Comparison of ENCODE assay signal across 8 cellular contexts in genomic region chr7:32941181-32941995, GRCh38. TPM values are rescaled to one million over a fixed set of nuclear protein-coding genes. Genes with fewer than 3 reads are reported as not detected.
DNase-seq lines count a peak whose midpoint lies in the region; ATAC-seq and TF ChIP-seq lines count a peak whose summit lies in the region.

No MANE protein-coding gene starts in this region.

- H3K36me3 ChIP-seq in HEK293 (ENCODE audit: control insufficient read depth in 2 of 2, insufficient read depth in 1 of 2, low read length in 2 of 2) (peaks cover 0 to 3% of the 10 kb centered on the region in 2 experiments; a peak in 2 of 3 replicates), left lung (no peaks in the 10 kb centered on the region), tibial nerve (no peaks in the 10 kb centered on the region)

- POLR2A ChIA-PET in HEK293 (lab: Yijun Ruan, JAX): interaction anchor here (3.1 to 3.2 kb wide), 2 partner anchors 16 to 50 kb away, joined by 15 to 16 read pairs; partner anchors contain the start of genes FKBP9 and KBTBD2

- TF ChIP-seq POLR2A in tibial nerve (IDR thresholded peaks at IDR 0.05): no peak

- ATAC-seq in left lung: no peak
- no peak for ATAC-seq in esophagus mucosa

- H3K27ac ChIP-seq in HEK293 (ENCODE audit: extremely low read depth, low read depth, low read length) (peak overlapping the region; percentile 85; the same call in 1 of the 2 replicates), angular gyrus (ENCODE audit: low read depth, low read length) (peak overlapping the region; percentile 93), left lung (peak overlapping the region; percentile 96 to 99), tibial nerve (peak overlapping the region; percentile 87 to 99 (median 95))

- TF ChIP-seq CTCF in HEK293 (tag by site-specific recombination; IDR thresholded peaks at IDR 0.05): no peak
- no peak for TF ChIP-seq CTCF in left lung (IDR thresholded peaks at IDR 0.05)
- TF ChIP-seq CTCF in tibial nerve (IDR thresholded peaks at IDR 0.05): no peak

- peak overlapping the region; percentile 71 for H3K4me3 ChIP-seq in HEK293 (ENCODE audit: low read depth, low read length)
- H3K4me3 ChIP-seq in left lung: peak overlapping the region; percentile 74 to 75
- H3K4me3 ChIP-seq in tibial nerve: peak overlapping the region; percentile 64 to 95 (median 87)

- no peak for TF ChIP-seq EP300 in tibial nerve (IDR thresholded peaks at IDR 0.05)

- peaks cover 13% of the 10 kb centered on the region for H3K4me1 ChIP-seq in HEK293 (ENCODE audit: control insufficient read depth, insufficient read depth, low read length)
- peaks cover 9 to 36% of the 10 kb centered on the region in 2 donors for H3K4me1 ChIP-seq in left lung
- H3K4me1 ChIP-seq in tibial nerve: peaks cover 0 to 44% (median 17%) of the 10 kb centered on the region in 4 donors

- 16 to 19% methylated on average over 9 of the region's 9 CpGs for WGBS in tibial nerve, 2 donors

- H3K27me3 ChIP-seq in left lung (no peaks in the 10 kb centered on the region), tibial nerve (no peaks in the 10 kb centered on the region)

- H3K9me3 ChIP-seq in HEK293 (ENCODE audit: control insufficient read depth, insufficient read depth, low read depth, low read length) (no peaks in the 10 kb centered on the region), left lung (no peaks in the 10 kb centered on the region), tibial nerve (no peaks in the 10 kb centered on the region)

- DNase-seq in A172 (ENCODE audit: low spot score) (peak; percentile 21), left lung (no peak), tibial nerve (ENCODE audit: low spot score in 2 of 2) (no peak)
- DNase-seq in stimulated activated CD4-positive, alpha-beta T cell treated with anti-CD3 and anti-CD28 coated beads, Interleukin-12 subunit alpha, Interleukin-12 subunit beta, amount 100 ng/mL, for 4 hours: no peak
- no peak for DNase-seq in activated CD4-positive, alpha-beta T cell treated with anti-CD3 and anti-CD28 coated beads, Interleukin-2, amount 50 U/mL, for 1 hour

- intact Hi-C loops in left lung (cut with DNase I): no loop called here

- CTCF ChIA-PET in HEK293 (lab: Yijun Ruan, JAX): interaction anchor here (0.6 to 2.4 kb wide), 5 partner anchors 16 to 167 kb away, joined by 3 to 15 read pairs (median 4); no protein-coding TSS in a partner anchor

TF ChIP-seq in HEK293, 187 proteins besides CTCF, POLR2A, EP300 and RAD21:
- TF ChIP-seq ZNF398 (tag by site-specific recombination; IDR thresholded peaks at IDR 0.05): no peak
- no peak for TF ChIP-seq ZNF175 (tag by site-specific recombination; IDR thresholded peaks at IDR 0.05)
- TF ChIP-seq ZNF521 (tag by site-specific recombination; IDR thresholded peaks at IDR 0.05): no peak
- no peak for TF ChIP-seq ZNF692 (tag by site-specific recombination; IDR thresholded peaks at IDR 0.05)
- no peak for TF ChIP-seq SETDB1 (IDR thresholded peaks at IDR 0.05; ENCODE audit: insufficient read length, low read length)
- no peak for TF ChIP-seq KLF8 (tag by site-specific recombination; IDR thresholded peaks at IDR 0.05)
- no peak for TF ChIP-seq ZNF169 (tag by site-specific recombination; IDR thresholded peaks at IDR 0.05)

RNA-seq across cellular contexts. Expression of gene FKBP9, which starts 15.9 kb away (rescaled TPM):
- total RNA-seq in A172 (2014; rRNA removed; shearing (Covaris generic)): 230 and 277 TPM in 2 replicates
- 100 to 1,000 TPM in 1 of 2 donors, 10 to 100 TPM in 1; 91.4 to 130 TPM for total RNA-seq in left lung
- total RNA-seq in tibial nerve: 100 to 1,000 TPM; 262 to 522 (median 320) TPM
- total RNA-seq in esophagus mucosa: 62.9 TPM

RNA-seq across cellular contexts. Expression of gene KBTBD2, which starts 49.8 kb away (rescaled TPM):
- total RNA-seq in A172 (2014; rRNA removed; shearing (Covaris generic)): 53.8 and 60.2 TPM in 2 replicates
- total RNA-seq in left lung (10 to 100 TPM; 28.7 to 36.8 TPM), tibial nerve (10 to 100 TPM; 29.1 to 46.7 (median 42.7) TPM), esophagus mucosa (15.3 TPM)
